16 cellular contexts compared by ENCODE assay signal in the genomic region with DNA sequence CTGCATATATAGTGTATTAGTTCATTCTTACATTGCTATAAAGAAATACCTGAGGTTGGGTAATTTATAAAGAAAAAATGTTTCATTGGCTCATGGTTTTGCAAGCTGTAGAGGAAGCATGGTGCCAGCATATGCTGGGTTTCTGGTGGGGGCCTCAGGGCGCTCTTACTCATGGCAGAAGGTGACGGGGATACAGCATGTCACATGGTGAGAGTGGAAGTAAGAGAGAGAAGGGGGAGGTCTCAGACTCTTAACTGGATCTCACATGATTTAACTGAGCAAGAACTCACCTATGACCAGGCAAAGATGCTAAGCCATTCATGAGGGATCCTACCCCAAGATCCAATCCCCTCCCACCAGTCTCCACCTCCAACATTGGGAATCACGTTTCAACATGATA. TPM values are rescaled to one million over a fixed set of nuclear protein-coding genes. Genes with fewer than 3 reads are reported as not detected.
DNase-seq lines count a peak whose midpoint lies in the region; ATAC-seq and TF ChIP-seq lines count a peak whose summit lies in the region.
"Had no signal": no experiment of that assay in that cellular context is flagged by ENCODE, and none has a peak within 500 bp of the region (broad histone marks: within the 10 kb centered on the region; RNA-seq: fewer than 3 reads in every experiment).

No MANE protein-coding gene starts in this region.

- H3K4me2 ChIP-seq in GM23248 (ENCODE audit: unreplicated experiment) (no peak overlapping the region), PC-9 (no peak overlapping the region)

- CTCF ChIA-PET in PC-9 (lab: Charles Lee): no interaction called here

- H2AFZ ChIP-seq in GM23248 (no peak overlapping the region), PC-9 (no peak overlapping the region)

- in situ Hi-C loops in GM23248 (cut with MboI): no loop called here

- H3K36me3 ChIP-seq in GM23248 (ENCODE audit: low read depth): no peaks in the 10 kb centered on the region
- no peaks in the 10 kb centered on the region for H3K36me3 ChIP-seq in PC-9 (ENCODE audit: low read depth)

- H3K9me2 ChIP-seq in GM23248 (ENCODE audit: insufficient read depth): no peaks in the 10 kb centered on the region
- H3K9me2 ChIP-seq in PC-9 (ENCODE audit: insufficient read depth): no peaks in the 10 kb centered on the region

- H3K27ac ChIP-seq in 22Rv1: peak overlapping the region; percentile 72
- H3K27ac ChIP-seq in GM23248: no peak overlapping the region
- H3K27ac ChIP-seq in PC-9: peak overlapping the region; percentile 45
- peak overlapping the region; percentile 68 for H3K27ac ChIP-seq in epithelial cell of prostate

- ATAC-seq in GM18498 (IDR thresholded peaks at IDR 0.05; ENCODE audit: unreplicated experiment): no peak
- ATAC-seq: HCT116 had no signal

- H4K20me1 ChIP-seq in GM23248 (ENCODE audit: insufficient read depth) (no peaks in the 10 kb centered on the region), PC-9 (ENCODE audit: insufficient read depth) (no peaks in the 10 kb centered on the region)

- no peaks in the 10 kb centered on the region for H3K79me2 ChIP-seq in GM23248 (ENCODE audit: insufficient read depth)
- no peaks in the 10 kb centered on the region for H3K79me2 ChIP-seq in PC-9 (ENCODE audit: low read depth)

- H3F3A ChIP-seq in GM23248 (ENCODE audit: insufficient read depth): peaks cover 11% of the 10 kb centered on the region; the same call in 1 of the 2 replicates
- H3F3A ChIP-seq in PC-9 (ENCODE audit: insufficient read depth, low read depth): peaks cover 9% of the 10 kb centered on the region; the same call in 1 of the 2 replicates

- DNase-seq in GM23248 (peak; percentile 36), PC-9 (peak in 1 of 2 experiments; percentile 44), epithelial cell of prostate (ENCODE audit: low read depth, low spot score) (peak; percentile 80), iPS-NIHi11 (ENCODE audit: low spot score) (no peak), NCI-H2107 (lab: John Stamatoyannopoulos, UW) (no peak), LoVo (ENCODE audit: low spot score) (no peak)
- DNase-seq: ACHN; C1 segment of cervical spinal cord; Calu3; CD4-positive, alpha-beta T cell; DMS 273 treated with DMSO at 0.1 percent for 48 hours; DMS79; GDM1 had no signal

- intact Hi-C loops in PC-9 (cut with micrococcal nuclease; ENCODE audit: unreplicated experiment): no loop called here

- peaks cover 10% of the 10 kb centered on the region for H3K4me1 ChIP-seq in GM23248 (ENCODE audit: insufficient read depth)
- peaks cover 12% of the 10 kb centered on the region for H3K4me1 ChIP-seq in PC-9 (replicated peaks; ENCODE audit: insufficient read depth)

- H3K9me3 ChIP-seq in GM23248 (ENCODE audit: low read depth): no peaks in the 10 kb centered on the region
- H3K9me3 ChIP-seq in PC-9 (ENCODE audit: insufficient read depth, low read depth): no peaks in the 10 kb centered on the region

- POLR2A ChIA-PET in PC-9 (lab: Charles Lee; ENCODE audit: unreplicated experiment): no interaction called here

- no TSS peak for BruUV-seq in PC-9 (replicated peaks; lab: Mats Ljungman, UMichigan)

- no peak overlapping the region for H3K9ac ChIP-seq in GM23248

- H3K27me3 ChIP-seq in GM23248 (replicated peaks; ENCODE audit: insufficient read depth): no peaks in the 10 kb centered on the region
- no peaks in the 10 kb centered on the region for H3K27me3 ChIP-seq in PC-9 (ENCODE audit: insufficient read depth, low read depth)

- WGBS in GM23248 (ENCODE audit: low coverage in 1 of 2, low lambda C conversion rate in 2 of 2, missing lambda C conversion rate in 2 of 2), 2 experiments: 46 to 50% methylated on average over 3 of the region's 3 CpGs

- H3K4me3 ChIP-seq in GM23248 (no peak overlapping the region), PC-9 (no peak overlapping the region)

- TF ChIP-seq CTCF in 22Rv1 (IDR thresholded peaks at IDR 0.05) (no peak), PC-9 (conservative IDR thresholded peaks at IDR 0.05) (no peak)

RNA-seq across cellular contexts. Expression of gene PAWR, which starts 15.9 kb away (rescaled TPM):
- total RNA-seq in GM23248 (2014; rRNA removed; shearing (Covaris generic)): 53.2 and 62.6 TPM in 2 replicates
- 53.9 and 54.4 TPM in 2 replicates for polyA plus RNA-seq in GM23248 (2016; fragmentation: Nextera tagmentation; extraction: Ambion mirVana)
- 204 and 361 TPM in 2 replicates for total RNA-seq in PC-9 (2021)

Comparison
In these comparisons a context has a peak if more than half of its experiments do, and no peak if none do; other contexts are left out.
1. DNase-seq: peak in GM23248 (single experiment) and epithelial cell of prostate (single experiment); none in iPS-NIHi11 (single experiment), NCI-H2107 (single experiment) and LoVo (single experiment).